10 cellular contexts compared by ENCODE assay signal in genomic region chr1:32339363-32339978, GRCh38. TPM values are rescaled to one million over a fixed set of nuclear protein-coding genes. Genes with fewer than 3 reads are reported as not detected.
DNase-seq lines count a peak whose midpoint lies in the region; ATAC-seq, FAIRE-seq and TF ChIP-seq lines count a peak whose summit lies in the region.
"Had no signal": no experiment of that assay in that cellular context is flagged by ENCODE, and none has a peak within 500 bp of the region (broad histone marks: within the 10 kb centered on the region; RNA-seq: fewer than 3 reads in every experiment).

No MANE protein-coding gene starts in this region.

- no peak overlapping the region for H2AFZ ChIP-seq in K562 (ENCODE audit: low read depth, low read length)
- H2AFZ ChIP-seq in trophoblast cell (ENCODE audit: insufficient read depth, low read length, poor library complexity), result no peak overlapping the region

- POLR2A ChIA-PET in K562 (lab: Yijun Ruan, JAX), result no interaction called here

- peak overlapping the region in 1 of 2 experiments; percentile 56; a peak in 2 of 4 replicates for H3K9ac ChIP-seq in K562 (ENCODE audit: insufficient read depth in 1 of 2, low read depth in 2 of 2, low read length in 2 of 2)
- no peak overlapping the region for H3K9ac ChIP-seq in trophoblast cell (ENCODE audit: low read length)

- H3K9me3 ChIP-seq in K562 (replicated peaks; ENCODE audit: control insufficient read depth, insufficient read depth, low read depth, low read length) (no peaks in the 10 kb centered on the region), trophoblast cell (ENCODE audit: insufficient read depth, low read depth, low read length) (no peaks in the 10 kb centered on the region), sigmoid colon (no peaks in the 10 kb centered on the region)

- no peak overlapping the region for H3K4me2 ChIP-seq in K562 (ENCODE audit: insufficient read depth, low read length)
- no peak overlapping the region for H3K4me2 ChIP-seq in trophoblast cell (ENCODE audit: low read length)

- peak; percentile 80 for FAIRE-seq in K562 (lab: Jason Lieb, UNC)

- H3K79me2 ChIP-seq in K562 (ENCODE audit: control insufficient read depth, insufficient read depth, low read length), result peaks cover 15% of the 10 kb centered on the region
- H3K79me2 ChIP-seq in trophoblast cell (ENCODE audit: control insufficient read depth, insufficient read depth, low read length, poor library complexity), result peaks cover 14% of the 10 kb centered on the region

- H2BK12ac ChIP-seq in trophoblast cell (ENCODE audit: low read length), result no peak overlapping the region

- WGBS in K562 (ENCODE audit: insufficient coverage, low coverage, missing lambda C conversion rate), result 29% methylated on average over 5 of the region's 5 CpGs
- WGBS in trophoblast cell (ENCODE audit: extremely low coverage, insufficient coverage, insufficient read length), result no CpG with 5 or more reads among the region's 5 CpGs
- 75 to 84% methylated on average over 5 of the region's 5 CpGs for WGBS in sigmoid colon, 2 donors

- ATAC-seq in GM18867 (IDR thresholded peaks at IDR 0.05; ENCODE audit: unreplicated experiment), result peak; percentile 20
- ATAC-seq in K562, result no peak

- peak overlapping the region; percentile 2 for H2BK120ac ChIP-seq in trophoblast cell (ENCODE audit: insufficient read depth, low read length, poor library complexity)

- CTCF ChIA-PET in K562 (lab: Yijun Ruan, JAX; ENCODE audit: low intra/inter-chr PET ratio), result no interaction called here

- no peak overlapping the region for H3K4ac ChIP-seq in trophoblast cell (ENCODE audit: low read depth, low read length)

- peak overlapping the region; percentile 0 for H4K91ac ChIP-seq in trophoblast cell (ENCODE audit: low read depth, low read length)

- TF ChIP-seq POLR2A in K562 (conservative IDR thresholded peaks at IDR 0.05) (no peak), sigmoid colon (IDR thresholded peaks at IDR 0.05) (no peak)

- H3K4me3 ChIP-seq in K562 (no peak overlapping the region), trophoblast cell (ENCODE audit: low read depth, low read length) (no peak overlapping the region), sigmoid colon (no peak overlapping the region)

- H3K27me3 ChIP-seq in K562 (ENCODE audit: control insufficient read depth in 2 of 2, insufficient read depth in 2 of 2, low read length in 2 of 2), result no peaks in the 10 kb centered on the region
- H3K27me3 ChIP-seq in trophoblast cell (ENCODE audit: insufficient read depth, low read length), result no peaks in the 10 kb centered on the region
- H3K27me3 ChIP-seq in sigmoid colon, result no peaks in the 10 kb centered on the region

- no peak overlapping the region for H4K8ac ChIP-seq in trophoblast cell (ENCODE audit: low read depth, low read length)

- H2AK5ac ChIP-seq in trophoblast cell (ENCODE audit: low read length), result peak overlapping the region; percentile 11

- in situ Hi-C loops in K562 (cut with MboI), result no loop called here

- H3K4me1 ChIP-seq in K562 (replicated peaks in 1 of 2; ENCODE audit: control insufficient read depth in 2 of 2, insufficient read depth in 2 of 2, low read length in 2 of 2) (peaks cover 15 to 55% of the 10 kb centered on the region in 2 experiments), trophoblast cell (ENCODE audit: control insufficient read depth in 1 of 2, insufficient read depth in 2 of 2, low read length in 2 of 2) (peaks cover 41 to 49% of the 10 kb centered on the region in 2 experiments), sigmoid colon (peaks cover 0 to 25% (median 20%) of the 10 kb centered on the region in 4 donors)

- H3K9me1 ChIP-seq in K562 (ENCODE audit: control insufficient read depth, insufficient read depth, low read length), result peaks cover 4% of the 10 kb centered on the region

- no peak overlapping the region for H4K12ac ChIP-seq in trophoblast cell (ENCODE audit: low read depth, low read length)

- DNase-seq in NOMO-1 (lab: John Stamatoyannopoulos, UW; ENCODE audit: unreplicated experiment in 2 of 2) (peak; percentile 34 to 85), K562 (ENCODE audit: extremely low read depth in 1 of 4, low spot score in 3 of 4) (peak in 1 of 4 experiments; percentile 47), trophoblast cell (peak; percentile 37 to 49), hepatic stellate cell (ENCODE audit: low spot score) (no peak), sigmoid colon (no peak), DMS153 treated with DMSO at 0.1 percent for 48 hours (lab: John Stamatoyannopoulos, UW; ENCODE audit: unreplicated experiment) (no peak), DMS53 (lab: John Stamatoyannopoulos, UW) (no peak)
- DNase-seq: activated gamma-delta T cell treated with Interleukin-2 at 50 U/mL for 16 hours, NCI-H82 had no signal

- H4K20me1 ChIP-seq in K562 (replicated peaks; ENCODE audit: control insufficient read depth, insufficient read depth, low read length), result 0 out of 2 replicates have a peak, but pooled peaks cover 7% of the 10 kb centered on the region

- H3K23ac ChIP-seq in trophoblast cell (ENCODE audit: low read length), result no peak overlapping the region

- intact Hi-C loops in K562 (cut with micrococcal nuclease) (loop anchor here (5.0 kb wide), 1 partner anchor 53 kb away; the partner anchor contains the start of gene BSDC1), sigmoid colon (cut with DNase I) (loop anchor here (5.0 kb wide), 1 partner anchor 53 kb away; the partner anchor contains the start of gene BSDC1)

- peak overlapping the region; percentile 29 for H3K14ac ChIP-seq in trophoblast cell (ENCODE audit: low read length)

- no peak for TF ChIP-seq CTCF in K562 (IDR thresholded peaks at IDR 0.05 in 2 of 3, conservative IDR thresholded peaks at IDR 0.05 in 1 of 3; ENCODE audit: insufficient read depth in 2 of 3, low read depth in 1 of 3, low read length in 3 of 3)
- TF ChIP-seq CTCF in sigmoid colon (IDR thresholded peaks at IDR 0.05), result no peak

- no peak overlapping the region for H3K18ac ChIP-seq in trophoblast cell (ENCODE audit: low read length)

- TF ChIP-seq RAD21 in K562 (CRISPR knock-in tag; conservative IDR thresholded peaks at IDR 0.05 in 1 of 2, IDR thresholded peaks at IDR 0.05 in 1 of 2), result 0 out of 4 replicates have a peak, but pooled peaks of 1 of the 2 experiments have one; percentile 4

- H3K27ac ChIP-seq in K562 (ENCODE audit: extremely low read depth, low read depth, low read length), result no peak overlapping the region
- peak overlapping the region; percentile 15 for H3K27ac ChIP-seq in trophoblast cell (ENCODE audit: low read depth, low read length)
- H3K27ac ChIP-seq in sigmoid colon, result no peak overlapping the region

- peaks cover 6% of the 10 kb centered on the region; the same call in 1 of the 3 replicates for H3K36me3 ChIP-seq in K562 (ENCODE audit: control insufficient read depth, insufficient read depth, low read length)
- peaks cover 4% of the 10 kb centered on the region in 2 experiments for H3K36me3 ChIP-seq in trophoblast cell (ENCODE audit: control insufficient read depth in 1 of 2, insufficient read depth in 2 of 2, low read length in 2 of 2)
- no peaks in the 10 kb centered on the region for H3K36me3 ChIP-seq in sigmoid colon

- no peak for TF ChIP-seq EP300 in K562 (IDR thresholded peaks at IDR 0.05; ENCODE audit: low read length)
- no peak for TF ChIP-seq EP300 in sigmoid colon (IDR thresholded peaks at IDR 0.05)

- no peak overlapping the region for H2BK5ac ChIP-seq in trophoblast cell (ENCODE audit: low read depth, low read length, poor library complexity)

- peaks cover 24% of the 10 kb centered on the region for H3K79me1 ChIP-seq in trophoblast cell (ENCODE audit: low read length)

- no TSS peak for BruUV-seq in K562 (replicated peaks; lab: Mats Ljungman, UMichigan)

RNA-seq across cellular contexts. Expression of gene MARCKSL1, which starts 3.4 kb away (rescaled TPM):
- total RNA-seq in K562 (2011; cell fraction: chromatin; rRNA removed; ENCODE audit: low replicate concordance), result 19.8 and 52.7 TPM in 2 replicates
- 56.5 and 63.0 TPM in 2 replicates for total RNA-seq in K562 (2011; cell fraction: nucleolus; rRNA removed)
- total RNA-seq in K562 (2011; cell fraction: nucleoplasm; rRNA removed), result 61.2 and 72.0 TPM in 2 replicates
- total RNA-seq in K562 (2014; rRNA removed), result 155 and 188 TPM in 2 replicates
- 85.0 and 89.5 TPM in 2 replicates for total RNA-seq in K562 (2014; rRNA removed; fragmentation: Illumina TruSeq; extraction: Trizol)
- 99.5 and 102 TPM in 2 replicates for total RNA-seq in K562 (2015; rRNA removed; fragmentation: Illumina TruSeq; extraction: Trizol)
- total RNA-seq in K562 (2021), result 236 and 247 TPM in 2 replicates
- 202 and 216 TPM in 2 replicates for polyA plus RNA-seq in K562 (2011; rRNA removed)
- polyA plus RNA-seq in K562 (2011; cell fraction: cytosol; rRNA removed), result 300 and 303 TPM in 2 replicates
- 63.0 and 65.4 TPM in 2 replicates for polyA plus RNA-seq in K562 (2011; cell fraction: nucleus; rRNA removed)
- 99.2 and 141 TPM in 2 replicates for polyA plus RNA-seq in K562 (2012)
- polyA plus RNA-seq in K562 (2014; fragmentation: Illumina TruSeq; extraction: Trizol), result 325 and 361 TPM in 2 replicates
- polyA plus RNA-seq in K562 (2014; fragmentation: Nextera tagmentation; extraction: Ambion mirVana), result 10 to 100 TPM; 14.7 to 14.8 TPM
- 256 and 262 TPM in 2 replicates for polyA plus RNA-seq in K562 (2014; rRNA removed)
- polyA minus RNA-seq in K562 (2011; rRNA and poly(A)+ RNA removed), result 110 and 133 TPM in 2 replicates
- 77.4 and 89.7 TPM in 2 replicates for polyA minus RNA-seq in K562 (2011; cell fraction: cytosol; rRNA and poly(A)+ RNA removed)
- polyA minus RNA-seq in K562 (2011; cell fraction: nucleus; rRNA and poly(A)+ RNA removed), result 30.2 and 47.4 TPM in 2 replicates
- 437 and 455 TPM in 2 replicates for polyA plus RNA-seq in trophoblast cell (2013)
- total RNA-seq in sigmoid colon, result 1 to 10 TPM; 4.1 to 9.7 (median 6.6) TPM
- polyA plus RNA-seq in sigmoid colon, result 100 to 1,000 TPM; 120 to 158 (median 141) TPM

RNA-seq across cellular contexts. Expression of gene FAM229A, which starts 22.8 kb away (rescaled TPM):
- 86.3 and 131 TPM in 2 replicates for total RNA-seq in K562 (2011; cell fraction: chromatin; rRNA removed; ENCODE audit: low replicate concordance)
- total RNA-seq in K562 (2011; cell fraction: nucleolus; rRNA removed), result 70.1 and 80.5 TPM in 2 replicates
- 83.9 and 97.2 TPM in 2 replicates for total RNA-seq in K562 (2011; cell fraction: nucleoplasm; rRNA removed)
- 6.7 and 7.4 TPM in 2 replicates for total RNA-seq in K562 (2014; rRNA removed)
- 3.6 and 4.0 TPM in 2 replicates for total RNA-seq in K562 (2014; rRNA removed; fragmentation: Illumina TruSeq; extraction: Trizol)
- 2.9 and 3.4 TPM in 2 replicates for total RNA-seq in K562 (2015; rRNA removed; fragmentation: Illumina TruSeq; extraction: Trizol)
- 11.6 and 12.7 TPM in 2 replicates for total RNA-seq in K562 (2021)
- polyA plus RNA-seq in K562 (2011; rRNA removed), result 10.9 and 18.6 TPM in 2 replicates
- polyA plus RNA-seq in K562 (2011; cell fraction: cytosol; rRNA removed), result 7.0 and 9.1 TPM in 2 replicates
- polyA plus RNA-seq in K562 (2011; cell fraction: nucleus; rRNA removed), result 76.1 and 118 TPM in 2 replicates
- polyA plus RNA-seq in K562 (2012), result 9.5 and 33.7 TPM in 2 replicates
- 9.5 and 9.7 TPM in 2 replicates for polyA plus RNA-seq in K562 (2014; fragmentation: Illumina TruSeq; extraction: Trizol)
- under 1 TPM; 0.04 TPM for polyA plus RNA-seq in K562 (2014; fragmentation: Nextera tagmentation; extraction: Ambion mirVana)
- polyA plus RNA-seq in K562 (2014; rRNA removed), result 17.9 and 21.6 TPM in 2 replicates
- polyA minus RNA-seq in K562 (2011; rRNA and poly(A)+ RNA removed), result 4.5 and 5.5 TPM in 2 replicates
- 1.1 and 1.6 TPM in 2 replicates for polyA minus RNA-seq in K562 (2011; cell fraction: cytosol; rRNA and poly(A)+ RNA removed)
- 13.0 and 14.4 TPM in 2 replicates for polyA minus RNA-seq in K562 (2011; cell fraction: nucleus; rRNA and poly(A)+ RNA removed)
- polyA plus RNA-seq in trophoblast cell (2013), result 5.0 and 5.5 TPM in 2 replicates
- total RNA-seq in sigmoid colon, result 10 to 100 TPM in 1 of 4 donors, 1 to 10 TPM in 3; 3.5 to 13.8 (median 5.6) TPM
- 1 to 10 TPM in 2 of 3 donors, under 1 TPM in 1; 0.60 to 7.5 (median 1.2) TPM for polyA plus RNA-seq in sigmoid colon

RNA-seq across cellular contexts. Expression of gene TSSK3, which starts 22.9 kb away (rescaled TPM):
- 22.5 and 34.3 TPM in 2 replicates for total RNA-seq in K562 (2011; cell fraction: chromatin; rRNA removed; ENCODE audit: low replicate concordance)
- 17.5 and 20.7 TPM in 2 replicates for total RNA-seq in K562 (2011; cell fraction: nucleolus; rRNA removed)
- total RNA-seq in K562 (2011; cell fraction: nucleoplasm; rRNA removed), result 28.9 and 47.3 TPM in 2 replicates
- 0.27 and 1.8 TPM in 2 replicates for total RNA-seq in K562 (2014; rRNA removed)
- total RNA-seq in K562 (2014; rRNA removed; fragmentation: Illumina TruSeq; extraction: Trizol), result 1.9 and 2.5 TPM in 2 replicates
- total RNA-seq in K562 (2015; rRNA removed; fragmentation: Illumina TruSeq; extraction: Trizol), result 2.8 and 4.3 TPM in 2 replicates
- total RNA-seq in K562 (2021), result 2.3 and 3.3 TPM in 2 replicates
- polyA plus RNA-seq in K562 (2011; rRNA removed), result 2.8 and 3.6 TPM in 2 replicates
- 1.4 and 4.1 TPM in 2 replicates for polyA plus RNA-seq in K562 (2011; cell fraction: cytosol; rRNA removed)
- polyA plus RNA-seq in K562 (2011; cell fraction: nucleus; rRNA removed), result 8.9 and 10.3 TPM in 2 replicates
- 1.8 and 11.1 TPM in 2 replicates for polyA plus RNA-seq in K562 (2012)
- polyA plus RNA-seq in K562 (2014; fragmentation: Illumina TruSeq; extraction: Trizol), result 1.6 and 3.2 TPM in 2 replicates
- under 1 TPM; 0.66 to 0.82 TPM for polyA plus RNA-seq in K562 (2014; fragmentation: Nextera tagmentation; extraction: Ambion mirVana)
- polyA plus RNA-seq in K562 (2014; rRNA removed), result 1.9 and 2.2 TPM in 2 replicates
- polyA minus RNA-seq in K562 (2011; rRNA and poly(A)+ RNA removed), result 1.8 and 1.9 TPM in 2 replicates
- not detected in 2 replicates for polyA minus RNA-seq in K562 (2011; cell fraction: cytosol; rRNA and poly(A)+ RNA removed)
- 3.2 and 4.4 TPM in 2 replicates for polyA minus RNA-seq in K562 (2011; cell fraction: nucleus; rRNA and poly(A)+ RNA removed)
- polyA plus RNA-seq in trophoblast cell (2013), result 0.61 and 0.67 TPM in 2 replicates
- total RNA-seq in sigmoid colon, result 1 to 10 TPM in 3 of 4 donors, not detected in 1; 1.5 to 2.2 (median 2.1) TPM
- 1 to 10 TPM in 1 of 3 donors, not detected in 2; 1.1 TPM for polyA plus RNA-seq in sigmoid colon

RNA-seq across cellular contexts. Expression of gene HDAC1, which starts 47.6 kb away (rescaled TPM):
- 321 and 515 TPM in 2 replicates for total RNA-seq in K562 (2011; cell fraction: chromatin; rRNA removed; ENCODE audit: low replicate concordance)
- 309 and 314 TPM in 2 replicates for total RNA-seq in K562 (2011; cell fraction: nucleolus; rRNA removed)
- total RNA-seq in K562 (2011; cell fraction: nucleoplasm; rRNA removed), result 269 and 306 TPM in 2 replicates
- total RNA-seq in K562 (2014; rRNA removed) (169 and 182 TPM in 2 replicates), K562 (2014; rRNA removed; fragmentation: Illumina TruSeq; extraction: Trizol) (193 and 197 TPM in 2 replicates), K562 (2015; rRNA removed; fragmentation: Illumina TruSeq; extraction: Trizol) (169 and 180 TPM in 2 replicates), K562 (2021) (182 and 185 TPM in 2 replicates), sigmoid colon (10 to 100 TPM; 47.1 to 68.0 (median 55.6) TPM)
- polyA plus RNA-seq in K562 (2011; rRNA removed) (384 and 397 TPM in 2 replicates), K562 (2014; fragmentation: Illumina TruSeq; extraction: Trizol) (213 and 224 TPM in 2 replicates), K562 (2014; fragmentation: Nextera tagmentation; extraction: Ambion mirVana) (100 to 1,000 TPM; 183 to 205 TPM), K562 (2014; rRNA removed) (210 and 239 TPM in 2 replicates), sigmoid colon (100 to 1,000 TPM; 163 to 215 (median 180) TPM)
- 176 and 327 TPM in 2 replicates for polyA plus RNA-seq in K562 (2011; cell fraction: cytosol; rRNA removed)
- 496 and 637 TPM in 2 replicates for polyA plus RNA-seq in K562 (2011; cell fraction: nucleus; rRNA removed)
- 225 and 429 TPM in 2 replicates for polyA plus RNA-seq in K562 (2012)
- polyA minus RNA-seq in K562 (2011; rRNA and poly(A)+ RNA removed), result 318 and 361 TPM in 2 replicates
- 89.8 and 90.4 TPM in 2 replicates for polyA minus RNA-seq in K562 (2011; cell fraction: cytosol; rRNA and poly(A)+ RNA removed)
- polyA minus RNA-seq in K562 (2011; cell fraction: nucleus; rRNA and poly(A)+ RNA removed), result 144 and 207 TPM in 2 replicates
- polyA plus RNA-seq in trophoblast cell (2013), result 58.2 and 60.3 TPM in 2 replicates

RNA-seq across cellular contexts. Expression of gene BSDC1, which starts 54.8 kb away (rescaled TPM):
- total RNA-seq in K562 (2011; cell fraction: chromatin; rRNA removed; ENCODE audit: low replicate concordance), result 333 and 446 TPM in 2 replicates
- 231 TPM in 2 replicates for total RNA-seq in K562 (2011; cell fraction: nucleolus; rRNA removed)
- 315 and 386 TPM in 2 replicates for total RNA-seq in K562 (2011; cell fraction: nucleoplasm; rRNA removed)
- 73.1 and 81.0 TPM in 2 replicates for total RNA-seq in K562 (2014; rRNA removed)
- 60.4 and 68.5 TPM in 2 replicates for total RNA-seq in K562 (2014; rRNA removed; fragmentation: Illumina TruSeq; extraction: Trizol)
- 44.0 and 45.1 TPM in 2 replicates for total RNA-seq in K562 (2015; rRNA removed; fragmentation: Illumina TruSeq; extraction: Trizol)
- total RNA-seq in K562 (2021), result 73.6 and 84.8 TPM in 2 replicates
- polyA plus RNA-seq in K562 (2011; rRNA removed), result 91.6 and 125 TPM in 2 replicates
- 59.5 and 90.3 TPM in 2 replicates for polyA plus RNA-seq in K562 (2011; cell fraction: cytosol; rRNA removed)
- 211 and 227 TPM in 2 replicates for polyA plus RNA-seq in K562 (2011; cell fraction: nucleus; rRNA removed)
- 57.3 and 88.0 TPM in 2 replicates for polyA plus RNA-seq in K562 (2012)
- 92.9 and 96.8 TPM in 2 replicates for polyA plus RNA-seq in K562 (2014; fragmentation: Illumina TruSeq; extraction: Trizol)
- polyA plus RNA-seq in K562 (2014; fragmentation: Nextera tagmentation; extraction: Ambion mirVana), result 10 to 100 TPM; 10.2 to 14.7 TPM
- polyA plus RNA-seq in K562 (2014; rRNA removed), result 94.7 and 100 TPM in 2 replicates
- 52.5 and 61.4 TPM in 2 replicates for polyA minus RNA-seq in K562 (2011; rRNA and poly(A)+ RNA removed)
- polyA minus RNA-seq in K562 (2011; cell fraction: cytosol; rRNA and poly(A)+ RNA removed), result 25.3 and 34.6 TPM in 2 replicates
- polyA minus RNA-seq in K562 (2011; cell fraction: nucleus; rRNA and poly(A)+ RNA removed), result 62.3 and 95.3 TPM in 2 replicates
- polyA plus RNA-seq in trophoblast cell (2013), result 41.3 and 43.8 TPM in 2 replicates
- 10 to 100 TPM; 52.8 to 76.7 (median 62.1) TPM for total RNA-seq in sigmoid colon
- 10 to 100 TPM; 46.2 to 52.0 (median 50.7) TPM for polyA plus RNA-seq in sigmoid colon

Comparison
In these comparisons a context has a peak if more than half of its experiments do, and no peak if none do; other contexts are left out.
1. DNase-seq: peak in NOMO-1 (2 of 2) and trophoblast cell (2 of 2); none in hepatic stellate cell (single experiment), sigmoid colon (single experiment), DMS153 treated with DMSO at 0.1 percent for 48 hours (single experiment) and DMS53 (single experiment).